ENCODE assay signal across 8 cellular contexts in the genomic region with DNA sequence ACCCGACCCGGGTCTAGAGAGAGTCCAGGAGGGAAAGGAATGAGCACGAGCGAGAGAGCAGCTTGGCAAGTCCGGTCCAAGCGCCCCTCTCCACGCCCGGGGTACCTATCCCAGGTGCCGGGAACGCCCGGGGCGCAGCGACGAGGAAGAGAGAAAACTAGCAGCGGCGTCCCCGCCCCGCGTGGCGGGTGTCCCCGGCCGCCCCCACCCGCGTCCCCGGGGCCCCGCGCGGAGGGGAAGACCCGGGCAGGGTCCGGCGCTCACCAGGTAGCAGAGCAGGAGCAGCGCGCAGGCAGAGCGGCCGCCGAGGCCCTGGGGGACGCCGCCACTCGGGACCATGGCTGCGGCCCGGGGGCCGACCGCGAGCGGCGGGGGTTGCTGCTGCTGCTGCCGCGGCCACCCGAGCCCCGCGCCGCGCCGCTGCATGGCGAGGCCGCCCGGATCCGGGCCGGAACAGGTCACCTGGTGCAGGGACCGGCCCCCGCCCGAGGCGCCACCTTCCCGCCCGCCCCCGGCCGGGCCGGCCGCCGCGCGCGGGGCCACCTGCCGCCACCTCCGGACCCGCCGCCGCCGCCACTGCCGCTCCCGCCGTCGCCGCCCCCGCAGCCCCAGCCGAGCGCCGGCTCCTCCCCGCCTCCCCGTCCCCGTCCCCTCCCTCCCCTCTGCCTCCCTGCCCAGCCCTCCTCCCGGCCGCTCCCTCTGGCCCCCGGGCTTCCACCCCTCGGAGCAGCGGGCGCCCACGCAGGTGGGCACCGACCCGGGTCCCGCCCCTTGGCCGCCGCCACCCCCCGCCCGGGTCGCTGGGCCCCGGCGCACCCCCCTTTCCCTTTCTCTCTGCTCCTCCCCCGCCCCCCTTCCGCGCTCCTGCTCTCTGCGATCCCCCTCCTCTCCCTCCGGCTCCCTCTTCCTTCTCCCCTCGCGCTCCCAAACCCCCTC. TPM values are rescaled to one million over a fixed set of nuclear protein-coding genes. Genes with fewer than 3 reads are reported as not detected.
A peak's percentile ranks its signal among the peaks of the same experiment; 100 is the strongest.
DNase-seq lines count a peak whose midpoint lies in the region; ATAC-seq, FAIRE-seq and TF ChIP-seq lines count a peak whose summit lies in the region.

TSS of gene SEL1L3 (minus strand) at position 578 of the 936 bp plus-strand sequence. CDS start at position 426, 152 bp downstream.

- no peak for FAIRE-seq in urothelium cell line (lab: Jason Lieb, UNC)

- H3K4me3 ChIP-seq in HAP-1 (peak within 1 kb of the TSS; percentile 51), NT2/D1 (ENCODE audit: insufficient read length, low read depth) (peak within 1 kb of the TSS; percentile 63), fibroblast of the aortic adventitia (ENCODE audit: low read depth, low read length) (peak within 1 kb of the TSS; percentile 86)

- no peaks in the 10 kb centered on the region for H3K36me3 ChIP-seq in HAP-1 (replicated peaks)
- H3K36me3 ChIP-seq in NT2/D1 (ENCODE audit: insufficient read depth, insufficient read length, low read length): no peaks in the 10 kb centered on the region

- H3K4me1 ChIP-seq in HAP-1 (peaks cover 22% of the 10 kb centered on the region), NT2/D1 (ENCODE audit: insufficient read depth, insufficient read length) (no peaks in the 10 kb centered on the region)

- H3K9me3 ChIP-seq in HAP-1 (no peaks in the 10 kb centered on the region), NT2/D1 (ENCODE audit: insufficient read depth, low read length) (no peaks in the 10 kb centered on the region)

- ATAC-seq in omental fat pad (ENCODE audit: low FRiP score): peak; percentile 34

- in situ Hi-C loops in HAP-1 (cut with MboI; ENCODE audit: low sequenced_read_pairs): no loop called here

- H3K27me3 ChIP-seq in HAP-1 (ENCODE audit: low read depth) (no peaks in the 10 kb centered on the region), NT2/D1 (ENCODE audit: insufficient read depth, insufficient read length) (peaks cover 47% of the 10 kb centered on the region)

- TF ChIP-seq CTCF in fibroblast of the aortic adventitia (IDR thresholded peaks at IDR 0.05; ENCODE audit: insufficient read depth, low read length) (no peak), omental fat pad (IDR thresholded peaks at IDR 0.05) (no peak)

- peak within 1 kb of the TSS; percentile 73 for H3K9ac ChIP-seq in NT2/D1 (ENCODE audit: insufficient read length, low read depth)

- DNase-seq in GM03348 (ENCODE audit: low spot score) (peak; percentile 82), HAP-1 (ENCODE audit: low spot score in 2 of 2) (peak; percentile 52 to 76), NT2/D1 (ENCODE audit: low read depth, low spot score) (no peak), fibroblast of the aortic adventitia (ENCODE audit: low read depth) (no peak), omental fat pad (ENCODE audit: low spot score) (no peak), urothelium cell line (ENCODE audit: low spot score) (peak; percentile 62), NCI-H128 (lab: John Stamatoyannopoulos, UW; ENCODE audit: unreplicated experiment) (no peak)
- peak; percentile 54 for DNase-seq in activated T-helper 9 cell treated with anti-CD3 and anti-CD28 coated beads, Interleukin-2, amount 50 U/mL, for 16 hours (ENCODE audit: low read depth)

RNA-seq across cellular contexts. Expression of gene SEL1L3, which starts in this region (rescaled TPM):
- total RNA-seq in fibroblast of the aortic adventitia (ENCODE audit: low replicate concordance): 13.7 and 83.5 TPM in 2 replicates
- total RNA-seq in omental fat pad: 10 to 100 TPM; 15.8 to 29.9 (median 21.4) TPM

Comparison
In these comparisons a context has a peak if more than half of its experiments do, and no peak if none do; other contexts are left out.
1. DNase-seq: peak in GM03348 (single experiment), HAP-1 (2 of 2), activated T-helper 9 cell treated with anti-CD3 and anti-CD28 coated beads, Interleukin-2, amount 50 U/mL, for 16 hours (single experiment) and urothelium cell line (single experiment); none in NT2/D1 (single experiment), fibroblast of the aortic adventitia (single experiment), omental fat pad (single experiment) and NCI-H128 (single experiment).
2. Peak in every context shown above with its lines, with median percentiles within 50 percentile points of each other: H3K4me3 ChIP-seq.